15 cellular contexts compared by ENCODE assay signal in genomic region chr11:93524868-93525267, GRCh38. TPM values are rescaled to one million over a fixed set of nuclear protein-coding genes. Genes with fewer than 3 reads are reported as not detected.
DNase-seq lines count a peak whose midpoint lies in the region; ATAC-seq and TF ChIP-seq lines count a peak whose summit lies in the region.
"Had no signal": no experiment of that assay in that cellular context is flagged by ENCODE, and none has a peak within 500 bp of the region (broad histone marks: within the 10 kb centered on the region; RNA-seq: fewer than 3 reads in every experiment).

No MANE protein-coding gene starts in this region.

- no peaks in the 10 kb centered on the region for H3K9me3 Mint-ChIP-seq in memory B cell
- H3K9me3 Mint-ChIP-seq: CD4-positive, CD25-positive, alpha-beta regulatory T cell; endodermal cell had no signal

- H3K27ac ChIP-seq in right cardiac atrium (ENCODE audit: low read length) (peak overlapping the region; percentile 8), OCI-LY7 (ENCODE audit: low read depth, low read length, poor library complexity, severe bottlenecking) (peak overlapping the region; percentile 71)
- H3K27ac ChIP-seq: ovary had no signal

- H2AFZ ChIP-seq in OCI-LY7 (ENCODE audit: low read length): peak overlapping the region; percentile 81; the same call in 1 of the 2 replicates

- WGBS in right cardiac atrium: 76% methylated on average over 2 of the region's 2 CpGs

- TF ChIP-seq CTCF in OCI-LY7 (conservative IDR thresholded peaks at IDR 0.05; ENCODE audit: low read length): no peak

- H3K79me2 ChIP-seq in OCI-LY7 (ENCODE audit: insufficient read depth, low read depth, low read length): peaks cover 35% of the 10 kb centered on the region; the same call in 1 of the 2 replicates

- H3K9me2 ChIP-seq in OCI-LY7 (ENCODE audit: insufficient read depth, low read length): no peaks in the 10 kb centered on the region

- H3K36me3 Mint-ChIP-seq in memory B cell: no peaks in the 10 kb centered on the region
- H3K36me3 Mint-ChIP-seq: CD4-positive, CD25-positive, alpha-beta regulatory T cell had no signal

- H3K27ac Mint-ChIP-seq in memory B cell: peak overlapping the region; percentile 94
- H3K27ac Mint-ChIP-seq: endodermal cell had no signal

- H3K4me3 ChIP-seq in right cardiac atrium (ENCODE audit: low read length) (no peak overlapping the region), OCI-LY7 (ENCODE audit: low read depth, low read length, poor library complexity, severe bottlenecking) (peak overlapping the region; percentile 56)
- H3K4me3 ChIP-seq: ovary had no signal

- H3K4me1 Mint-ChIP-seq in memory B cell: peaks cover 50% of the 10 kb centered on the region

- H3K36me3 ChIP-seq in OCI-LY7 (ENCODE audit: insufficient read depth, low read length): no peaks in the 10 kb centered on the region
- H3K36me3 ChIP-seq: ovary had no signal

- ATAC-seq in right cardiac atrium: no peak
- no peak for ATAC-seq in memory B cell (ENCODE audit: low read depth)

- DNase-seq in right cardiac atrium (no peak), cardiac septum (ENCODE audit: low spot score) (no peak), OCI-LY7 (ENCODE audit: low spot score) (peak; percentile 34), memory B cell (ENCODE audit: low spot score in 2 of 2) (no peak), AG20443 (ENCODE audit: low spot score) (no peak), 8988T (no peak)
- DNase-seq in activated effector memory CD4-positive, alpha-beta T cell treated with anti-CD3 and anti-CD28 coated beads, Interleukin-2, amount 50 U/mL, for 16 hours: no peak
- DNase-seq: activated CD4-positive, alpha-beta T cell treated with anti-CD3 and anti-CD28 coated beads, Interleukin-2, amount 50 U/mL, for 48 hours; activated naive CD4-positive, alpha-beta T cell treated with anti-CD3 and anti-CD28 coated beads, Interleukin-2, amount 50 U/mL, for 16 hours; CD4-positive, CD25-positive, alpha-beta regulatory T cell; EL; endodermal cell; foreskin fibroblast; NCI-H82; ovary had no signal

- H3K4me2 ChIP-seq in OCI-LY7 (ENCODE audit: low read length): peak overlapping the region; percentile 83

- intact Hi-C loops in right cardiac atrium (cut with DNase I): no loop called here
- intact Hi-C loops in cardiac septum (cut with DNase I): loop anchor here (5.0 kb wide), 1 partner anchor 43 kb away; no protein-coding TSS in a partner anchor
- intact Hi-C loops in OCI-LY7 (cut with micrococcal nuclease; ENCODE audit: unreplicated experiment): loop anchor here (1.0 to 5.0 kb wide), 2 partner anchors 17 to 113 kb away; no protein-coding TSS in a partner anchor

- POLR2A ChIA-PET in OCI-LY7 (lab: Charles Lee): interaction anchor here (1.1 to 3.5 kb wide), 6 partner anchors 9 to 119 kb away, joined by 3 to 24 read pairs (median 6); partner anchors contain the start of gene SMCO4

- H3K27me3 ChIP-seq in right cardiac atrium (ENCODE audit: control insufficient read depth, insufficient read depth): no peaks in the 10 kb centered on the region
- H3K27me3 ChIP-seq: ovary had no signal

- no peaks in the 10 kb centered on the region for H4K20me1 ChIP-seq in OCI-LY7 (ENCODE audit: insufficient read depth, low read length)

- H3K4me1 ChIP-seq in right cardiac atrium (ENCODE audit: control insufficient read depth, insufficient read depth, low read length) (peaks cover 24% of the 10 kb centered on the region), OCI-LY7 (ENCODE audit: insufficient read depth, low read length, poor library complexity, severe bottlenecking) (peaks cover 91% of the 10 kb centered on the region)

- H3K9me3 ChIP-seq in right cardiac atrium (ENCODE audit: control insufficient read depth, low read length): no peaks in the 10 kb centered on the region
- no peaks in the 10 kb centered on the region for H3K9me3 ChIP-seq in OCI-LY7 (ENCODE audit: low read length)
- H3K9me3 ChIP-seq: ovary had no signal

- CTCF ChIA-PET in OCI-LY7 (lab: Charles Lee; ENCODE audit: unreplicated experiment): no interaction called here

- BruUV-seq in OCI-LY7 (replicated peaks; lab: Mats Ljungman, UMichigan): no TSS peak

- H3K4me3 Mint-ChIP-seq in memory B cell: peak overlapping the region; percentile 82
- H3K4me3 Mint-ChIP-seq: endodermal cell had no signal

- H3K27me3 Mint-ChIP-seq in memory B cell: no peaks in the 10 kb centered on the region

RNA-seq across cellular contexts. Expression of gene SMCO4, which starts 18.3 kb away (rescaled TPM):
- 10 to 100 TPM; 31.8 to 95.6 (median 59.8) TPM for total RNA-seq in right cardiac atrium
- polyA plus RNA-seq in right cardiac atrium: 69.9 TPM
- total RNA-seq in cardiac septum: 40.0 TPM
- 36.1 and 44.7 TPM in 2 replicates for total RNA-seq in OCI-LY7 (2014; rRNA removed; shearing (Covaris generic))
- total RNA-seq in OCI-LY7 (2022): 44.1 and 52.4 TPM in 2 replicates

Comparison
In these comparisons a context has a peak if more than half of its experiments do, and no peak if none do; other contexts are left out.
1. intact Hi-C loops: an anchor here in cardiac septum (5.0 kb wide) and OCI-LY7 (1.0 to 5.0 kb wide); none called in right cardiac atrium.